ENCODE assay signal across 17 cellular contexts in the genomic region with DNA sequence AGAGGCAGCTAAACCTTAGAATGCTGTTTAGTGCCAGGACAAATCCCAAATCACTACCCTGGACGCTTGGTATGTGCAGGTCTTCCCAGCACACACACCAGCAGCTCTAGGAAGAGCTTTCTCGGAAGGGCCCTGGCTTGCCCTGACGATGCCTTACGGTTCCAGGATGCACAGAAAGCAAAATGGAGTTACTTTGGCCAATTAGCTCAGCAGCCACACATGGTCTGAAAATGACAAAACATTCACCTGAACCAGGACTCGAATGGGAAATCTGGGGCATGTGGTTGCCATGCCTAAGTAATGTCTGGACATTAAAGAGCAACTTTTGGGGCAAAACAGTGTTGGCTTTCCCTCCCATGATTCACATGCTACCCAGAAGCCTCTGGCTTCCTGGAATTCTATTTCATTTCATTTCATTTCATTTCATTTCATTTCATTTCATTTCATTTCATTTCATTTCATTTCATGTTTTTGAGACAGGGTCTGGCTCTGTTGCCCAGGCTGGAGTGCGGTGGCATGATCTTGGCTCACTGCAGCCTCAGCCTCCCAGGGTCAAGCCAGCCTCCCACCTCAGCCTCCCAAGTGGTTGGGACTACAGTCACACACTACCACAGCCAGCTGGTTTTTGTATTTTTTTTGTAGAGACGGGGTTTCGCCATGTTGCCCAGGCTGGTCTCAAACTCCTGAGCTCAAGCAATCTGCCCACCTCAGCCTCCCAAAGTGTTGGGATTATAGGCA.
A peak's percentile ranks its signal among the peaks of the same experiment; 100 is the strongest.
DNase-seq lines count a peak whose midpoint lies in the region; ATAC-seq, FAIRE-seq and TF ChIP-seq lines count a peak whose summit lies in the region.
"Had no signal": no experiment of that assay in that cellular context is flagged by ENCODE, and none has a peak within 500 bp of the region (broad histone marks: within the 10 kb centered on the region; RNA-seq: fewer than 3 reads in every experiment).

No MANE protein-coding gene starts in this region.

- peak; percentile 36; the same call in 1 of the 2 replicates for TF ChIP-seq RAD21 in HepG2 (CRISPR knock-in tag; IDR thresholded peaks at IDR 0.05)

- H3K9me3 ChIP-seq in HepG2 (ENCODE audit: low read length) (no peaks in the 10 kb centered on the region), right lobe of liver (no peaks in the 10 kb centered on the region), T-helper 17 cell (ENCODE audit: control insufficient read depth, low read length, poor library complexity, severe bottlenecking) (no peaks in the 10 kb centered on the region)
- H3K9me3 ChIP-seq: SJCRH30 had no signal

- intact Hi-C loops in HepG2 (cut with micrococcal nuclease; ENCODE audit: unreplicated experiment) (loop anchor here (5.0 kb wide), 1 partner anchor 207 kb away; no protein-coding TSS in a partner anchor), right lobe of liver (cut with DNase I) (no loop called here)

- H3K9me3 Mint-ChIP-seq in immature natural killer cell (no peaks in the 10 kb centered on the region), glutamatergic neuron (ENCODE audit: unreplicated experiment) (peaks cover 6% of the 10 kb centered on the region)
- H3K9me3 Mint-ChIP-seq: CD4-positive, CD25-positive, alpha-beta regulatory T cell had no signal

- no peak for TF ChIP-seq POLR2A in HepG2 (IDR thresholded peaks at IDR 0.05; ENCODE audit: insufficient read depth in 1 of 2, low read depth in 2 of 2, low read length in 2 of 2)
- no peak for TF ChIP-seq POLR2A in right lobe of liver (IDR thresholded peaks at IDR 0.05)

- peaks cover 4% of the 10 kb centered on the region for H3K79me2 ChIP-seq in HepG2 (ENCODE audit: insufficient read depth, low read length)

- H3K27me3 ChIP-seq in HepG2 (ENCODE audit: control insufficient read depth in 1 of 2, insufficient read depth in 2 of 2, low read length in 2 of 2) (no peaks in the 10 kb centered on the region), right lobe of liver (no peaks in the 10 kb centered on the region)
- H3K27me3 ChIP-seq: SJCRH30 had no signal

- no peak for TF ChIP-seq CTCF in HepG2 (CRISPR knock-in tag; IDR thresholded peaks at IDR 0.05)
- TF ChIP-seq CTCF in right lobe of liver (IDR thresholded peaks at IDR 0.05): no peak
- no peak for TF ChIP-seq CTCF in glutamatergic neuron (IDR thresholded peaks at IDR 0.05; ENCODE audit: partially characterized antibody, unreplicated experiment)

- peak overlapping the region; percentile 96 for H3K27ac ChIP-seq in HepG2 (ENCODE audit: extremely low read length, insufficient read depth, low read length)
- H3K27ac ChIP-seq in right lobe of liver: no peak overlapping the region
- H3K27ac ChIP-seq: SJCRH30 had no signal

- H3K27me3 Mint-ChIP-seq in T-helper 17 cell: no peaks in the 10 kb centered on the region
- H3K27me3 Mint-ChIP-seq in immature natural killer cell (ENCODE audit: low read depth in 3 of 3): peaks cover 0 to 2% (median 0%) of the 10 kb centered on the region in 3 donors
- H3K27me3 Mint-ChIP-seq in glutamatergic neuron (ENCODE audit: unreplicated experiment): peaks cover 3% of the 10 kb centered on the region

- H3K4me3 ChIP-seq in HepG2 (replicated peaks in 1 of 3; ENCODE audit: insufficient read depth in 1 of 3, low read depth in 2 of 3, low read length in 3 of 3) (no peak overlapping the region), right lobe of liver (no peak overlapping the region)
- H3K4me3 ChIP-seq: SJCRH30 had no signal

- POLR2A ChIA-PET in HepG2 (lab: Yijun Ruan, JAX): interaction anchor here (0.6 to 7.2 kb wide), 8 partner anchors 7 to 211 kb away, joined by 3 to 186 read pairs (median 12); a partner anchor contains a TSS

- peaks cover 26% of the 10 kb centered on the region for H3K4me1 Mint-ChIP-seq in T-helper 17 cell
- peaks cover 66 to 70% of the 10 kb centered on the region in 2 donors for H3K4me1 Mint-ChIP-seq in immature natural killer cell
- peaks cover 36% of the 10 kb centered on the region for H3K4me1 Mint-ChIP-seq in glutamatergic neuron (ENCODE audit: low read depth, unreplicated experiment)

- H3K36me3 Mint-ChIP-seq in T-helper 17 cell (ENCODE audit: low read depth) (no peaks in the 10 kb centered on the region), immature natural killer cell (peaks cover 0 to 6% (median 0%) of the 10 kb centered on the region in 3 donors), glutamatergic neuron (ENCODE audit: unreplicated experiment) (no peaks in the 10 kb centered on the region)
- H3K36me3 Mint-ChIP-seq: CD4-positive, CD25-positive, alpha-beta regulatory T cell had no signal

- peaks cover 100% of the 10 kb centered on the region for H3K4me1 ChIP-seq in HepG2 (ENCODE audit: insufficient read depth, low read length)
- peaks cover 0 to 44% (median 23%) of the 10 kb centered on the region in 4 donors for H3K4me1 ChIP-seq in right lobe of liver
- H3K4me1 ChIP-seq: SJCRH30 had no signal

- no peaks in the 10 kb centered on the region for H4K20me1 ChIP-seq in HepG2 (ENCODE audit: insufficient read depth, low read length)

- no peak for TF ChIP-seq EP300 in HepG2 (IDR thresholded peaks at IDR 0.05; ENCODE audit: low read depth in 2 of 2, low read length in 2 of 2)
- no peak for TF ChIP-seq EP300 in HepG2 (CRISPR knock-in tag; IDR thresholded peaks at IDR 0.05; ENCODE audit: borderline replicate concordance)

- WGBS in HepG2 (ENCODE audit: low lambda C conversion rate): 96% methylated on average over 8 of the region's 8 CpGs
- WGBS in right lobe of liver (ENCODE audit: insufficient coverage, low coverage, low lambda C conversion rate, missing lambda C conversion rate): 97% methylated on average over 5 of the region's 8 CpGs

- no peak for DNase-seq in HepG2 (ENCODE audit: low spot score)
- DNase-seq in right lobe of liver: no peak
- no peak for DNase-seq in T-helper 17 cell
- DNase-seq in immature natural killer cell: no peak
- no peak for DNase-seq in left lobe of liver (ENCODE audit: low spot score)
- DNase-seq in glutamatergic neuron: no peak
- DNase-seq in NCI-H1092 treated with DMSO at 0.1 percent for 48 hours (lab: John Stamatoyannopoulos, UW): no peak
- no peak for DNase-seq in 8988T
- DNase-seq: CD4-positive, CD25-positive, alpha-beta regulatory T cell; DMS79 treated with DMSO at 0.1 percent for 48 hours; MV-4-11; NCI-H1436; NCI-H2029; NCI-H510A; NCI-H774; SJCRH30 had no signal

- no peaks in the 10 kb centered on the region for H3K36me3 ChIP-seq in HepG2 (replicated peaks in 1 of 2; ENCODE audit: control insufficient read depth in 1 of 2, insufficient read depth in 2 of 2, low read length in 2 of 2)
- no peaks in the 10 kb centered on the region for H3K36me3 ChIP-seq in right lobe of liver
- H3K36me3 ChIP-seq: SJCRH30 had no signal

- CTCF ChIA-PET in HepG2 (lab: Yijun Ruan, JAX; ENCODE audit: low intra/inter-chr PET ratio, low total read pairs): no interaction called here

- H3K4me3 Mint-ChIP-seq in T-helper 17 cell (peak overlapping the region; percentile 41), immature natural killer cell (peak overlapping the region in 4 of 5 donors; percentile 26 to 85 (median 76)), glutamatergic neuron (ENCODE audit: unreplicated experiment) (no peak overlapping the region)
- H3K4me3 Mint-ChIP-seq: CD4-positive, CD25-positive, alpha-beta regulatory T cell had no signal

- H3K27ac Mint-ChIP-seq in T-helper 17 cell (peak overlapping the region; percentile 93), immature natural killer cell (peak overlapping the region; percentile 91 to 98 (median 96)), glutamatergic neuron (ENCODE audit: unreplicated experiment) (no peak overlapping the region)

- H3K4me2 ChIP-seq in HepG2 (ENCODE audit: low read depth, low read length): no peak overlapping the region

- FAIRE-seq in HepG2 (lab: Jason Lieb, UNC): no peak
- FAIRE-seq: D721Med had no signal

- ATAC-seq in HepG2 (no peak), right lobe of liver (no peak), T-helper 17 cell (no peak), left lobe of liver (no peak)

- no peak overlapping the region for H2AFZ ChIP-seq in HepG2 (ENCODE audit: low read length)

- in situ Hi-C loops in HepG2 (cut with HindIII; ENCODE audit: extremely low pct_ligation_motif_present, low pct_unique_long_range_greater_than_20kb): no loop called here

- no TSS peak for BruUV-seq in HepG2 (replicated peaks; lab: Mats Ljungman, UMichigan)

- H3K9ac ChIP-seq in HepG2 (ENCODE audit: insufficient read depth, low read depth, low read length): 0 out of 2 replicates have a peak overlapping the region, but pooled peaks have one; percentile 60

TF ChIP-seq in HepG2, 621 proteins besides CTCF, POLR2A, EP300 and RAD21 (continues in another document):
- no peak for TF ChIP-seq NR2F1 (CRISPR knock-in tag; IDR thresholded peaks at IDR 0.05)
- TF ChIP-seq, protein P1, sequence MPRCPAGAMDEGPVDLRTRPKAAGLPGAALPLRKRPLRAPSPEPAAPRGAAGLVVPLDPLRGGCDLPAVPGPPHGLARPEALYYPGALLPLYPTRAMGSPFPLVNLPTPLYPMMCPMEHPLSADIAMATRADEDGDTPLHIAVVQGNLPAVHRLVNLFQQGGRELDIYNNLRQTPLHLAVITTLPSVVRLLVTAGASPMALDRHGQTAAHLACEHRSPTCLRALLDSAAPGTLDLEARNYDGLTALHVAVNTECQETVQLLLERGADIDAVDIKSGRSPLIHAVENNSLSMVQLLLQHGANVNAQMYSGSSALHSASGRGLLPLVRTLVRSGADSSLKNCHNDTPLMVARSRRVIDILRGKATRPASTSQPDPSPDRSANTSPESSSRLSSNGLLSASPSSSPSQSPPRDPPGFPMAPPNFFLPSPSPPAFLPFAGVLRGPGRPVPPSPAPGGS (CRISPR knock-in tag; IDR thresholded peaks at IDR 0.05): peak; percentile 43; the same call in 1 of the 2 replicates
- TF ChIP-seq, protein P2, sequence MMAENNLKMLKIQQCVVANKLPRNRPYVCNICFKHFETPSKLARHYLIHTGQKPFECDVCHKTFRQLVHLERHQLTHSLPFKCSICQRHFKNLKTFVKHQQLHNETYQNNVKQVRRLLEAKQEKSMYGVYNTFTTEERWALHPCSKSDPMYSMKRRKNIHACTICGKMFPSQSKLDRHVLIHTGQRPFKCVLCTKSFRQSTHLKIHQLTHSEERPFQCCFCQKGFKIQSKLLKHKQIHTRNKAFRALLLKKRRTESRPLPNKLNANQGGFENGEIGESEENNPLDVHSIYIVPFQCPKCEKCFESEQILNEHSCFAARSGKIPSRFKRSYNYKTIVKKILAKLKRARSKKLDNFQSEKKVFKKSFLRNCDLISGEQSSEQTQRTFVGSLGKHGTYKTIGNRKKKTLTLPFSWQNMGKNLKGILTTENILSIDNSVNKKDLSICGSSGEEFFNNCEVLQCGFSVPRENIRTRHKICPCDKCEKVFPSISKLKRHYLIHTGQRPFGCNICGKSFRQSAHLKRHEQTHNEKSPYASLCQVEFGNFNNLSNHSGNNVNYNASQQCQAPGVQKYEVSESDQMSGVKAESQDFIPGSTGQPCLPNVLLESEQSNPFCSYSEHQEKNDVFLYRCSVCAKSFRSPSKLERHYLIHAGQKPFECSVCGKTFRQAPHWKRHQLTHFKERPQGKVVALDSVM (CRISPR knock-in tag; IDR thresholded peaks at IDR 0.05): peak; percentile 84
- peak; percentile 22 for TF ChIP-seq YY1 (IDR thresholded peaks at IDR 0.05; ENCODE audit: insufficient read depth, insufficient replicate concordance, low read depth, low read length)
- peak; percentile 38; the same call in 1 of the 2 replicates for TF ChIP-seq ZMYM3 (CRISPR knock-in tag; IDR thresholded peaks at IDR 0.05)
- no peak for TF ChIP-seq ZBTB38 (CRISPR knock-in tag; IDR thresholded peaks at IDR 0.05)
